28 cellular contexts compared by ENCODE assay signal in genomic region chr11:25119416-25119815, GRCh38.
"Had no signal": no experiment of that assay in that cellular context is flagged by ENCODE, and none has a peak within 500 bp of the region (broad histone marks: within the 10 kb centered on the region; RNA-seq: fewer than 3 reads in every experiment).

No MANE protein-coding gene starts in this region.

- H3K27ac ChIP-seq: colonic mucosa, coronary artery, dorsolateral prefrontal cortex, epithelial cell of prostate, esophagus muscularis mucosa, esophagus squamous epithelium, foreskin keratinocyte, gastrocnemius medialis, gastroesophageal sphincter, heart left ventricle, heart right ventricle had no signal

- H3K27me3 ChIP-seq: colonic mucosa, dorsolateral prefrontal cortex, esophagus muscularis mucosa, esophagus squamous epithelium, foreskin keratinocyte, gastrocnemius medialis, gastroesophageal sphincter, heart left ventricle, heart right ventricle had no signal

- H3K4me1 ChIP-seq: colonic mucosa, esophagus muscularis mucosa, esophagus squamous epithelium, foreskin keratinocyte, gastrocnemius medialis, gastroesophageal sphincter, heart left ventricle, heart right ventricle had no signal

- FAIRE-seq: colon, endometrium, endothelial cell of umbilical vein, frontal cortex had no signal

- ATAC-seq: effector memory CD8-positive, alpha-beta T cell; esophagus mucosa; foreskin keratinocyte; gastrocnemius medialis; gastroesophageal sphincter; heart left ventricle; heart right ventricle had no signal

- H3K4me3 ChIP-seq: colonic mucosa, coronary artery, dorsolateral prefrontal cortex, esophagus muscularis mucosa, esophagus squamous epithelium, gastrocnemius medialis, gastroesophageal sphincter, heart left ventricle, heart right ventricle had no signal

- H3K9me3 ChIP-seq: colonic mucosa, esophagus muscularis mucosa, esophagus squamous epithelium, gastrocnemius medialis, gastroesophageal sphincter had no signal

- DNase-seq: colonic mucosa; cortex of kidney; dermis blood vessel endothelial cell; dorsolateral prefrontal cortex; effector CD4-positive, alpha-beta T cell; effector CD8-positive, alpha-beta T cell; effector memory CD4-positive, alpha-beta T cell; effector memory CD8-positive, alpha-beta T cell; endodermal cell; erythroblast; esophagus squamous epithelium; foreskin fibroblast; foreskin keratinocyte; foreskin melanocyte; gastrocnemius medialis; glutamatergic neuron; head of caudate nucleus; heart left ventricle; heart right ventricle had no signal

- H3K36me3 ChIP-seq: colonic mucosa, esophagus muscularis mucosa, esophagus squamous epithelium, gastrocnemius medialis, gastroesophageal sphincter, heart left ventricle, heart right ventricle had no signal
